ENCODE assay signal across 1 cellular context in genomic region chr9:133980864-133981588, GRCh38.
TF ChIP-seq lines count a peak whose summit lies in the region.

No MANE protein-coding gene starts in this region.

TF ChIP-seq in WTC11, 78 proteins besides CTCF, POLR2A, EP300 and RAD21 (continued from another document):
- TF ChIP-seq, protein P1, sequence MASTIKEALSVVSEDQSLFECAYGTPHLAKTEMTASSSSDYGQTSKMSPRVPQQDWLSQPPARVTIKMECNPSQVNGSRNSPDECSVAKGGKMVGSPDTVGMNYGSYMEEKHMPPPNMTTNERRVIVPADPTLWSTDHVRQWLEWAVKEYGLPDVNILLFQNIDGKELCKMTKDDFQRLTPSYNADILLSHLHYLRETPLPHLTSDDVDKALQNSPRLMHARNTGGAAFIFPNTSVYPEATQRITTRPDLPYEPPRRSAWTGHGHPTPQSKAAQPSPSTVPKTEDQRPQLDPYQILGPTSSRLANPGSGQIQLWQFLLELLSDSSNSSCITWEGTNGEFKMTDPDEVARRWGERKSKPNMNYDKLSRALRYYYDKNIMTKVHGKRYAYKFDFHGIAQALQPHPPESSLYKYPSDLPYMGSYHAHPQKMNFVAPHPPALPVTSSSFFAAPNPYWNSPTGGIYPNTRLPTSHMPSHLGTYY (CRISPR knock-in tag; IDR thresholded peaks at IDR 0.05) = no peak
- no peak for TF ChIP-seq PRRX2 (CRISPR knock-in tag; IDR thresholded peaks at IDR 0.05)
- TF ChIP-seq RELA (CRISPR knock-in tag; IDR thresholded peaks at IDR 0.05; ENCODE audit: borderline replicate concordance) = no peak
